In the genomic region with DNA sequence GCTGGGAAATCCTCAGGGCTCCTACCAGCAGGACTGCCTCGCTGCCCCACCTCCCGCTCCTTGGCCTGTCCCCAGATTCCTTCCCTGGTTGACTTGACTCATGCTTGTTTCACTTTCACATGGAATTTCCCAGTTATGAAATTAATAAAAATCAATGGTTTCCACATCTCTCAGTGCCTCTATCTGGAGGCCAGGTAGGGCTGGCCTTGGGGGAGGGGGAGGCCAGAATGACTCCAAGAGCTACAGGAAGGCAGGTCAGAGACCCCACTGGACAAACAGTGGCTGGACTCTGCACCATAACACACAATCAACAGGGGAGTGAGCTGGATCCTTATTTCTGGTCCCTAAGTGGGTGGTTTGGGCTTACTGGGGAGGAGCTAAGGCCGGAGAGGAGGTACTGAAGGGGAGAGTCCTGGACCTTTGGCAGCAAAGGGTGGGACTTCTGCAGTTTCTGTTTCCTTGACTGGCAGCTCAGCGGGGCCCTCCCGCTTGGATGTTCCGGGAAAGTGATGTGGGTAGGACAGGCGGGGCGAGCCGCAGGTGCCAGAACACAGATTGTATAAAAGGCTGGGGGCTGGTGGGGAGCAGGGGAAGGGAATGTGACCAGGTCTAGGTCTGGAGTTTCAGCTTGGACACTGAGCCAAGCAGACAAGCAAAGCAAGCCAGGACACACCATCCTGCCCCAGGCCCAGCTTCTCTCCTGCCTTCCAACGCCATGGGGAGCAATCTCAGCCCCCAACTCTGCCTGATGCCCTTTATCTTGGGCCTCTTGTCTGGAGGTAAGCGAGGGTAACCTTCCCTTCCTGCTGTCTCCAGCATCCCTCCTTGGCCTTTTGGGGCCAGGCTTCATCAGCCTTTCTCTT, we compare ENCODE assay signal across 1 cellular context.
TF ChIP-seq lines count a peak whose summit lies in the region.

CFB (plus strand) TSS at position 589 of the 863 bp plus-strand sequence; CDS start at position 716, 127 bp downstream.

TF ChIP-seq in HepG2, 621 proteins besides CTCF, POLR2A, EP300 and RAD21 (continued from another document and continues in another):
- TF ChIP-seq, protein P1, sequence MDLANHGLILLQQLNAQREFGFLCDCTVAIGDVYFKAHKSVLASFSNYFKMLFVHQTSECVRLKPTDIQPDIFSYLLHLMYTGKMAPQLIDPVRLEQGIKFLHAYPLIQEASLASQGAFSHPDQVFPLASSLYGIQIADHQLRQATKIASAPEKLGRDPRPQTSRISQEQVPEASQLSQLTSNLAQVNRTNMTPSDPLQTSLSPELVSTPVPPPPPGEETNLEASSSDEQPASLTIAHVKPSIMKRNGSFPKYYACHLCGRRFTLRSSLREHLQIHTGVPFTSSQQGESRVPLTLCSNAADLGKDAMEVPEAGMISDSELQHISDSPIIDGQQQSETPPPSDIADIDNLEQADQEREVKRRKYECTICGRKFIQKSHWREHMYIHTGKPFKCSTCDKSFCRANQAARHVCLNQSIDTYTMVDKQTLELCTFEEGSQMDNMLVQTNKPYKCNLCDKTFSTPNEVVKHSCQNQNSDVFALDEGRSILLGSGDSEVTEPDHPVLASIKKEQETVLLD (CRISPR knock-in tag; IDR thresholded peaks at IDR 0.05; ENCODE audit: low read depth): no peak
- TF ChIP-seq ZMAT5 (CRISPR knock-in tag; IDR thresholded peaks at IDR 0.05; ENCODE audit: borderline replicate concordance, low read depth) (no peak), TFE3 (CRISPR knock-in tag; IDR thresholded peaks at IDR 0.05) (peak; percentile 29), TRIM24 (CRISPR knock-in tag; IDR thresholded peaks at IDR 0.05) (peak; percentile 48; the same call in 1 of the 2 replicates), ATF7-NPFF (CRISPR knock-in tag; IDR thresholded peaks at IDR 0.05; ENCODE audit: low read depth) (peak; percentile 70; the same call in 1 of the 2 replicates), EED (CRISPR knock-in tag; IDR thresholded peaks at IDR 0.05) (no peak; the same call in 1 of the 2 replicates), CREB1 (IDR thresholded peaks at IDR 0.05) (peak; percentile 37; the same call in 1 of the 2 replicates), CREB1 (CRISPR knock-in tag; IDR thresholded peaks at IDR 0.05) (peak; percentile 89), ZNF33B (CRISPR knock-in tag; IDR thresholded peaks at IDR 0.05) (no peak), ARNT2 (CRISPR knock-in tag; IDR thresholded peaks at IDR 0.05; ENCODE audit: low read depth) (peak; percentile 87), ZNF34 (CRISPR knock-in tag; IDR thresholded peaks at IDR 0.05; ENCODE audit: borderline replicate concordance) (0 out of 2 replicates have a peak, but pooled peaks have one; percentile 85), ZNF792 (CRISPR knock-in tag; IDR thresholded peaks at IDR 0.05) (peak; percentile 72), DZIP1 (CRISPR knock-in tag; IDR thresholded peaks at IDR 0.05) (no peak), SCMH1 (CRISPR knock-in tag; IDR thresholded peaks at IDR 0.05; ENCODE audit: borderline replicate concordance) (no peak), GTF3A (CRISPR knock-in tag; conservative IDR thresholded peaks at IDR 0.05) (no peak; the same call in 1 of the 2 replicates), ZNF747 (CRISPR knock-in tag; IDR thresholded peaks at IDR 0.05; ENCODE audit: borderline replicate concordance) (peak; percentile 95), FOXJ3 (CRISPR knock-in tag; IDR thresholded peaks at IDR 0.05; ENCODE audit: borderline replicate concordance) (peak; percentile 94), ZNF446 (CRISPR knock-in tag; IDR thresholded peaks at IDR 0.05) (no peak), MYNN (CRISPR knock-in tag; IDR thresholded peaks at IDR 0.05; ENCODE audit: low read depth) (no peak), ZNF354B (CRISPR knock-in tag; IDR thresholded peaks at IDR 0.05) (no peak), RFXAP (CRISPR knock-in tag; IDR thresholded peaks at IDR 0.05; ENCODE audit: borderline replicate concordance) (peak; percentile 86), ZNF644 (CRISPR knock-in tag; IDR thresholded peaks at IDR 0.05; ENCODE audit: low read depth) (no peak), ZNF775 (CRISPR knock-in tag; IDR thresholded peaks at IDR 0.05; ENCODE audit: borderline replicate concordance) (peak; percentile 66; the same call in 1 of the 2 replicates), TEAD3 (CRISPR knock-in tag; optimal IDR thresholded peaks at IDR 0.05; ENCODE audit: borderline replicate concordance) (peak; percentile 67), ZNF616 (CRISPR knock-in tag; IDR thresholded peaks at IDR 0.05; ENCODE audit: low read depth) (no peak; the same call in 1 of the 2 replicates), ZNF781 (CRISPR knock-in tag; IDR thresholded peaks at IDR 0.05; ENCODE audit: borderline replicate concordance, not compliant biosample characterization) (peak; percentile 61), ESRRA (CRISPR knock-in tag; IDR thresholded peaks at IDR 0.05; ENCODE audit: low read depth) (peak; percentile 73), ZNF720 (CRISPR knock-in tag; IDR thresholded peaks at IDR 0.05) (no peak), ZNF333 (CRISPR knock-in tag; IDR thresholded peaks at IDR 0.05; ENCODE audit: borderline replicate concordance) (peak; percentile 89), ELK4 (CRISPR knock-in tag; IDR thresholded peaks at IDR 0.05; ENCODE audit: borderline replicate concordance) (no peak), ZNF615 (CRISPR knock-in tag; IDR thresholded peaks at IDR 0.05; ENCODE audit: borderline replicate concordance) (no peak), CSRNP1 (CRISPR knock-in tag; IDR thresholded peaks at IDR 0.05) (peak; percentile 92; the same call in 1 of the 2 replicates), HOXA5 (CRISPR knock-in tag; IDR thresholded peaks at IDR 0.05) (peak; percentile 78; the same call in 1 of the 2 replicates), ZNF546 (CRISPR knock-in tag; conservative IDR thresholded peaks at IDR 0.05) (no peak), SATB2 (CRISPR knock-in tag; IDR thresholded peaks at IDR 0.05) (no peak), NFYC (CRISPR knock-in tag; IDR thresholded peaks at IDR 0.05) (peak; percentile 69), MAFF (IDR thresholded peaks at IDR 0.05; ENCODE audit: low read depth, low read length) (no peak), HMGA1 (CRISPR knock-in tag; conservative IDR thresholded peaks at IDR 0.05) (no peak), SALL2 (CRISPR knock-in tag; IDR thresholded peaks at IDR 0.05) (peak; percentile 71; the same call in 1 of the 2 replicates), PCBP1 (IDR thresholded peaks at IDR 0.05; ENCODE audit: borderline replicate concordance, low read depth, low read length) (no peak)
- TF ChIP-seq, protein P2, sequence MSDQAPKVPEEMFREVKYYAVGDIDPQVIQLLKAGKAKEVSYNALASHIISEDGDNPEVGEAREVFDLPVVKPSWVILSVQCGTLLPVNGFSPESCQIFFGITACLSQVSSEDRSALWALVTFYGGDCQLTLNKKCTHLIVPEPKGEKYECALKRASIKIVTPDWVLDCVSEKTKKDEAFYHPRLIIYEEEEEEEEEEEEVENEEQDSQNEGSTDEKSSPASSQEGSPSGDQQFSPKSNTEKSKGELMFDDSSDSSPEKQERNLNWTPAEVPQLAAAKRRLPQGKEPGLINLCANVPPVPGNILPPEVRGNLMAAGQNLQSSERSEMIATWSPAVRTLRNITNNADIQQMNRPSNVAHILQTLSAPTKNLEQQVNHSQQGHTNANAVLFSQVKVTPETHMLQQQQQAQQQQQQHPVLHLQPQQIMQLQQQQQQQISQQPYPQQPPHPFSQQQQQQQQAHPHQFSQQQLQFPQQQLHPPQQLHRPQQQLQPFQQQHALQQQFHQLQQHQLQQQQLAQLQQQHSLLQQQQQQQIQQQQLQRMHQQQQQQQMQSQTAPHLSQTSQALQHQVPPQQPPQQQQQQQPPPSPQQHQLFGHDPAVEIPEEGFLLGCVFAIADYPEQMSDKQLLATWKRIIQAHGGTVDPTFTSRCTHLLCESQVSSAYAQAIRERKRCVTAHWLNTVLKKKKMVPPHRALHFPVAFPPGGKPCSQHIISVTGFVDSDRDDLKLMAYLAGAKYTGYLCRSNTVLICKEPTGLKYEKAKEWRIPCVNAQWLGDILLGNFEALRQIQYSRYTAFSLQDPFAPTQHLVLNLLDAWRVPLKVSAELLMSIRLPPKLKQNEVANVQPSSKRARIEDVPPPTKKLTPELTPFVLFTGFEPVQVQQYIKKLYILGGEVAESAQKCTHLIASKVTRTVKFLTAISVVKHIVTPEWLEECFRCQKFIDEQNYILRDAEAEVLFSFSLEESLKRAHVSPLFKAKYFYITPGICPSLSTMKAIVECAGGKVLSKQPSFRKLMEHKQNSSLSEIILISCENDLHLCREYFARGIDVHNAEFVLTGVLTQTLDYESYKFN (CRISPR knock-in tag; conservative IDR thresholded peaks at IDR 0.05): peak; percentile 100
- TF ChIP-seq, protein P3, sequence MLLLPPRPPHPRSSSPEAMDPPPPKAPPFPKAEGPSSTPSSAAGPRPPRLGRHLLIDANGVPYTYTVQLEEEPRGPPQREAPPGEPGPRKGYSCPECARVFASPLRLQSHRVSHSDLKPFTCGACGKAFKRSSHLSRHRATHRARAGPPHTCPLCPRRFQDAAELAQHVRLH (CRISPR knock-in tag; IDR thresholded peaks at IDR 0.05; ENCODE audit: borderline replicate concordance, low read depth): peak; percentile 56; the same call in 1 of the 2 replicates
- TF ChIP-seq, protein P4, sequence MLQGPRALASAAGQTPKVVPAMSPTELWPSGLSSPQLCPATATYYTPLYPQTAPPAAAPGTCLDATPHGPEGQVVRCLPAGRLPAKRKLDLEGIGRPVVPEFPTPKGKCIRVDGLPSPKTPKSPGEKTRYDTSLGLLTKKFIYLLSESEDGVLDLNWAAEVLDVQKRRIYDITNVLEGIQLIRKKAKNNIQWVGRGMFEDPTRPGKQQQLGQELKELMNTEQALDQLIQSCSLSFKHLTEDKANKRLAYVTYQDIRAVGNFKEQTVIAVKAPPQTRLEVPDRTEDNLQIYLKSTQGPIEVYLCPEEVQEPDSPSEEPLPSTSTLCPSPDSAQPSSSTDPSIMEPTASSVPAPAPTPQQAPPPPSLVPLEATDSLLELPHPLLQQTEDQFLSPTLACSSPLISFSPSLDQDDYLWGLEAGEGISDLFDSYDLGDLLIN (CRISPR knock-in tag; IDR thresholded peaks at IDR 0.05; ENCODE audit: borderline replicate concordance): peak; percentile 49; the same call in 1 of the 2 replicates
